1 cellular context compared by ENCODE assay signal in genomic region chr3:53114412-53115074, GRCh38.
TF ChIP-seq lines count a peak whose summit lies in the region.

No MANE protein-coding gene starts in this region.

TF ChIP-seq in K562, 482 proteins besides CTCF, POLR2A, EP300 and RAD21 (continued from another document and continues in another):
- no peak for TF ChIP-seq ZBTB40 (IDR thresholded peaks at IDR 0.05)
- no peak for TF ChIP-seq ZBTB40 (CRISPR knock-in tag; IDR thresholded peaks at IDR 0.05)
- TF ChIP-seq CEBPB (tag; IDR thresholded peaks at IDR 0.05): peak; percentile 54
- no peak for TF ChIP-seq PRPF4 (IDR thresholded peaks at IDR 0.05; ENCODE audit: insufficient read depth, low read depth, low read length, poor library complexity, severe bottlenecking)
- TF ChIP-seq E4F1 (CRISPR knock-in tag; IDR thresholded peaks at IDR 0.05; ENCODE audit: borderline replicate concordance): no peak
- no peak for TF ChIP-seq ZFX (CRISPR knock-in tag; IDR thresholded peaks at IDR 0.05)
- TF ChIP-seq E2F6 (IDR thresholded peaks at IDR 0.05; ENCODE audit: borderline replicate concordance in 1 of 2, extremely low read depth in 1 of 2, insufficient read depth in 1 of 2, insufficient read length in 1 of 2, low read depth in 1 of 2, low read length in 1 of 2, poor library complexity in 1 of 2, severe bottlenecking in 1 of 2): no peak
- no peak for TF ChIP-seq PRDM10 (IDR thresholded peaks at IDR 0.05; ENCODE audit: partially characterized antibody)
- TF ChIP-seq ZBED1 (IDR thresholded peaks at IDR 0.05): no peak
- TF ChIP-seq KAT7 (CRISPR knock-in tag; IDR thresholded peaks at IDR 0.05; ENCODE audit: borderline replicate concordance): no peak
- no peak for TF ChIP-seq USF1 (CRISPR knock-in tag; IDR thresholded peaks at IDR 0.05)
- peak; percentile 73 for TF ChIP-seq ZEB2 (IDR thresholded peaks at IDR 0.05)
- TF ChIP-seq DPF2 (IDR thresholded peaks at IDR 0.05): 0 out of 2 replicates have a peak, but pooled peaks have one; percentile 43
- no peak for TF ChIP-seq PKNOX1 (IDR thresholded peaks at IDR 0.05)
- TF ChIP-seq MIER1 (IDR thresholded peaks at IDR 0.05; ENCODE audit: low read depth): no peak
- TF ChIP-seq TRIM24 (IDR thresholded peaks at IDR 0.05): no peak
- no peak for TF ChIP-seq HDAC6 (IDR thresholded peaks at IDR 0.05; ENCODE audit: low read depth, low read length)
- TF ChIP-seq KLF13 (tag; IDR thresholded peaks at IDR 0.05; ENCODE audit: borderline replicate concordance, low read depth): no peak
- no peak for TF ChIP-seq ZSCAN32 (CRISPR knock-in tag; IDR thresholded peaks at IDR 0.05)
- no peak for TF ChIP-seq ZKSCAN1 (IDR thresholded peaks at IDR 0.05; ENCODE audit: low read depth, low read length)
- TF ChIP-seq ZNF444 (CRISPR knock-in tag; IDR thresholded peaks at IDR 0.05): no peak
- TF ChIP-seq PATZ1 (CRISPR knock-in tag; IDR thresholded peaks at IDR 0.05; ENCODE audit: borderline replicate concordance): no peak
- TF ChIP-seq PREB (CRISPR knock-in tag; IDR thresholded peaks at IDR 0.05): no peak
- TF ChIP-seq MAFG (tag; conservative IDR thresholded peaks at IDR 0.05): peak; percentile 30
- TF ChIP-seq ELF2 (CRISPR knock-in tag; IDR thresholded peaks at IDR 0.05): no peak
- TF ChIP-seq ASH1L (IDR thresholded peaks at IDR 0.05; ENCODE audit: borderline replicate concordance, low read depth, partially characterized antibody): no peak
- TF ChIP-seq TCF3 (CRISPR knock-in tag; IDR thresholded peaks at IDR 0.05): peak; percentile 16; the same call in 1 of the 2 replicates
- TF ChIP-seq ZZZ3 (IDR thresholded peaks at IDR 0.05): no peak
- no peak for TF ChIP-seq KHSRP (IDR thresholded peaks at IDR 0.05)
- no peak for TF ChIP-seq THRA (IDR thresholded peaks at IDR 0.05)
- TF ChIP-seq POLR2H (tag; IDR thresholded peaks at IDR 0.05; ENCODE audit: low read depth): no peak
- TF ChIP-seq LCOR (CRISPR knock-in tag; IDR thresholded peaks at IDR 0.05): no peak; the same call in none of the 2 replicates
- no peak for TF ChIP-seq SRF (CRISPR knock-in tag; IDR thresholded peaks at IDR 0.05)
- peak; percentile 20; the same call in 1 of the 2 replicates for TF ChIP-seq RNF2 (IDR thresholded peaks at IDR 0.05)
- TF ChIP-seq BACH1 (tag; IDR thresholded peaks at IDR 0.05): peak; percentile 44; the same call in 1 of the 2 replicates
- TF ChIP-seq ZNF436 (CRISPR knock-in tag; IDR thresholded peaks at IDR 0.05): no peak
